ENCODE assay signal across 1 cellular context in genomic region chr5:81989204-81989603, GRCh38.
TF ChIP-seq lines count a peak whose summit lies in the region.

No MANE protein-coding gene starts in this region.

TF ChIP-seq in HepG2, 621 proteins besides CTCF, POLR2A, EP300 and RAD21 (continued from another document):
- TF ChIP-seq MNT (IDR thresholded peaks at IDR 0.05) = no peak
